ENCODE assay signal across 1 cellular context in genomic region chr1:54488831-54489626, GRCh38.
TF ChIP-seq lines count a peak whose summit lies in the region.

No MANE protein-coding gene starts in this region.

TF ChIP-seq in HEK293, 187 proteins besides CTCF, POLR2A, EP300 and RAD21 (continued from another document and continues in another):
- TF ChIP-seq KLF17 (tag by site-specific recombination; IDR thresholded peaks at IDR 0.05) (peak; percentile 64), ATF2 (tag by site-specific recombination; IDR thresholded peaks at IDR 0.05; ENCODE audit: low read depth) (no peak), ZNF560 (tag by site-specific recombination; IDR thresholded peaks at IDR 0.05; ENCODE audit: borderline replicate concordance) (no peak), ZBTB48 (tag by site-specific recombination; IDR thresholded peaks at IDR 0.05) (peak; percentile 74), ZNF394 (tag by site-specific recombination; IDR thresholded peaks at IDR 0.05; ENCODE audit: borderline replicate concordance) (peak; percentile 49; the same call in 1 of the 2 replicates), ZNF140 (tag by site-specific recombination; IDR thresholded peaks at IDR 0.05) (no peak), GLI2 (tag by site-specific recombination; IDR thresholded peaks at IDR 0.05; ENCODE audit: borderline replicate concordance, low read depth) (no peak), SP2 (tag by site-specific recombination; IDR thresholded peaks at IDR 0.05) (0 out of 2 replicates have a peak, but pooled peaks have one; percentile 31), ZNF169 (tag by site-specific recombination; IDR thresholded peaks at IDR 0.05) (no peak), ZNF114 (tag by site-specific recombination; IDR thresholded peaks at IDR 0.05) (no peak), ZEB2 (tag by site-specific recombination; IDR thresholded peaks at IDR 0.05) (peak; percentile 82), ZNF426 (tag by site-specific recombination; IDR thresholded peaks at IDR 0.05) (no peak), ZNF311 (tag by site-specific recombination; IDR thresholded peaks at IDR 0.05; ENCODE audit: borderline replicate concordance) (no peak), KLF16 (tag by site-specific recombination; IDR thresholded peaks at IDR 0.05) (0 out of 2 replicates have a peak, but pooled peaks have one; percentile 44), SALL2 (tag by site-specific recombination; IDR thresholded peaks at IDR 0.05; ENCODE audit: borderline replicate concordance) (no peak), ZNF302 (tag by site-specific recombination; IDR thresholded peaks at IDR 0.05; ENCODE audit: low read depth) (no peak), AEBP2 (tag by site-specific recombination; IDR thresholded peaks at IDR 0.05; ENCODE audit: borderline replicate concordance) (no peak), ZBTB6 (tag by site-specific recombination; IDR thresholded peaks at IDR 0.05) (no peak; the same call in 1 of the 2 replicates), ZNF621 (tag by site-specific recombination; IDR thresholded peaks at IDR 0.05) (no peak), SP3 (tag by site-specific recombination; IDR thresholded peaks at IDR 0.05) (no peak; the same call in none of the 2 replicates), ZNF488 (tag by site-specific recombination; IDR thresholded peaks at IDR 0.05) (no peak), ZSCAN5A (tag by site-specific recombination; IDR thresholded peaks at IDR 0.05) (no peak), OVOL3 (tag by site-specific recombination; IDR thresholded peaks at IDR 0.05) (no peak), ZNF23 (tag by site-specific recombination; IDR thresholded peaks at IDR 0.05; ENCODE audit: borderline replicate concordance) (no peak), ZNF416 (tag by site-specific recombination; IDR thresholded peaks at IDR 0.05) (no peak), ZNF768 (tag by site-specific recombination; IDR thresholded peaks at IDR 0.05) (no peak), ZNF704 (tag by site-specific recombination; IDR thresholded peaks at IDR 0.05) (no peak), IKZF3 (tag by site-specific recombination; IDR thresholded peaks at IDR 0.05) (peak; percentile 99), ZFP41 (tag by site-specific recombination; IDR thresholded peaks at IDR 0.05; ENCODE audit: borderline replicate concordance) (no peak), ZNF549 (tag by site-specific recombination; IDR thresholded peaks at IDR 0.05) (no peak), SCRT2 (tag by site-specific recombination; IDR thresholded peaks at IDR 0.05) (peak; percentile 25; the same call in 1 of the 2 replicates), ZNF521 (tag by site-specific recombination; IDR thresholded peaks at IDR 0.05) (no peak), ZNF747 (tag by site-specific recombination; IDR thresholded peaks at IDR 0.05) (no peak), PRDM2 (tag by site-specific recombination; IDR thresholded peaks at IDR 0.05; ENCODE audit: borderline replicate concordance) (no peak), ZNF658 (tag by site-specific recombination; IDR thresholded peaks at IDR 0.05) (no peak), ZNF221 (tag by site-specific recombination; IDR thresholded peaks at IDR 0.05; ENCODE audit: borderline replicate concordance) (no peak), ZNF423 (tag by site-specific recombination; IDR thresholded peaks at IDR 0.05) (peak; percentile 79), PBX3 (CRISPR knock-in tag; IDR thresholded peaks at IDR 0.05) (no peak), TSHZ1 (tag by site-specific recombination; IDR thresholded peaks at IDR 0.05; ENCODE audit: borderline replicate concordance) (peak; percentile 47; the same call in 1 of the 2 replicates), ZNF76 (tag by site-specific recombination; IDR thresholded peaks at IDR 0.05; ENCODE audit: borderline replicate concordance, low read depth) (peak; percentile 73), KLF8 (tag by site-specific recombination; IDR thresholded peaks at IDR 0.05) (peak; percentile 72; the same call in 1 of the 2 replicates), ZBTB7A (tag by site-specific recombination; IDR thresholded peaks at IDR 0.05; ENCODE audit: low read depth) (0 out of 2 replicates have a peak, but pooled peaks have one; percentile 32), ZNF664 (tag by site-specific recombination; IDR thresholded peaks at IDR 0.05) (no peak), ZBTB20 (tag by site-specific recombination; IDR thresholded peaks at IDR 0.05) (peak; percentile 90)
